1 cellular context compared by ENCODE assay signal in genomic region chr2:158745866-158746382, GRCh38.
TF ChIP-seq lines count a peak whose summit lies in the region.

No MANE protein-coding gene starts in this region.

TF ChIP-seq in GM23338, 12 proteins besides CTCF, POLR2A, EP300 and RAD21 (continued from another document):
- TF ChIP-seq ZNF462 (CRISPR knock-in tag; IDR thresholded peaks at IDR 0.05) (no peak), CREB1 (CRISPR knock-in tag; IDR thresholded peaks at IDR 0.05; ENCODE audit: low read depth) (no peak), JUNB (IDR thresholded peaks at IDR 0.05; ENCODE audit: unreplicated experiment) (no peak)
